ENCODE assay signal across 24 cellular contexts in genomic region chr6:148890091-148890490, GRCh38.
DNase-seq lines count a peak whose midpoint lies in the region; ATAC-seq and TF ChIP-seq lines count a peak whose summit lies in the region.
"Had no signal": no experiment of that assay in that cellular context is flagged by ENCODE, and none has a peak within 500 bp of the region (broad histone marks: within the 10 kb centered on the region; RNA-seq: fewer than 3 reads in every experiment).

No MANE protein-coding gene starts in this region.

- ATAC-seq in SK-N-SH treated with all-trans-retinoic acid at 6 μM for 48 hours: peak; percentile 27
- ATAC-seq: foreskin keratinocyte, upper lobe of right lung had no signal

- H3K4me3 ChIP-seq in esophagus muscularis mucosa: no peak overlapping the region
- peak overlapping the region in 1 of 2 donors; percentile 6 for H3K4me3 ChIP-seq in tibial artery
- H3K4me3 ChIP-seq in foreskin fibroblast (ENCODE audit: low read depth in 1 of 2, low read length in 2 of 2): no peak overlapping the region
- H3K4me3 ChIP-seq: heart left ventricle, MG63, prostate gland, upper lobe of right lung had no signal

- H3K9me3 ChIP-seq in esophagus muscularis mucosa (no peaks in the 10 kb centered on the region), tibial artery (no peaks in the 10 kb centered on the region)
- H3K9me3 ChIP-seq: heart left ventricle, MG63, neutrophil, prostate gland, upper lobe of right lung had no signal

- H3K4me1 ChIP-seq in esophagus muscularis mucosa: peaks cover 11 to 53% (median 41%) of the 10 kb centered on the region in 4 donors
- H3K4me1 ChIP-seq in tibial artery: peaks cover 0 to 65% (median 50%) of the 10 kb centered on the region in 4 donors
- H3K4me1 ChIP-seq: upper lobe of right lung had no signal

- TF ChIP-seq EP300 in esophagus muscularis mucosa (IDR thresholded peaks at IDR 0.05): no peak

- WGBS in esophagus muscularis mucosa: 65% methylated on average over 3 of the region's 3 CpGs

- no peak for TF ChIP-seq POLR2A in esophagus muscularis mucosa (IDR thresholded peaks at IDR 0.05; ENCODE audit: low read depth)

- H3K36me3 ChIP-seq in esophagus muscularis mucosa (no peaks in the 10 kb centered on the region), tibial artery (no peaks in the 10 kb centered on the region)
- H3K36me3 ChIP-seq: heart left ventricle, MG63, neutrophil, prostate gland, upper lobe of right lung had no signal

- H3K27ac ChIP-seq in esophagus muscularis mucosa (replicated peaks in 1 of 4) (peak overlapping the region in 1 of 4 donors; percentile 17), tibial artery (peak overlapping the region; percentile 42 to 48)
- H3K27ac ChIP-seq: epithelial cell of prostate, foreskin keratinocyte, neutrophil, upper lobe of right lung had no signal

- no peaks in the 10 kb centered on the region for H3K27me3 ChIP-seq in esophagus muscularis mucosa
- no peaks in the 10 kb centered on the region for H3K27me3 ChIP-seq in tibial artery
- H3K27me3 ChIP-seq: foreskin keratinocyte, heart left ventricle, MG63, neutrophil, upper lobe of right lung had no signal

- DNase-seq in esophagus muscularis mucosa (ENCODE audit: extremely low spot score) (peak; percentile 83), myocyte (ENCODE audit: low read depth) (peak; percentile 87), tibial artery (no peak), NCI-H774 (lab: John Stamatoyannopoulos, UW) (no peak), HT-29 (ENCODE audit: low spot score) (no peak), foreskin fibroblast (no peak)
- DNase-seq: activated CD4-positive, alpha-beta memory T cell treated with anti-CD3 and anti-CD28 coated beads, Interleukin-2, amount 10 ng/mL, durations not matched to agents 7 days and 5 days; activated CD8-positive, alpha-beta memory T cell treated with anti-CD3 and anti-CD28 coated beads, Interleukin-2, amount 50 U/mL, for 48 hours; Calu3; DND-41; foreskin keratinocyte; heart left ventricle; KG1; MG63; naive B cell; NCI-H1417; NCI-H2029 treated with DMSO at 0.1 percent for 48 hours; NCI-H82; small intestine; upper lobe of right lung had no signal

- TF ChIP-seq CTCF in esophagus muscularis mucosa (IDR thresholded peaks at IDR 0.05) (no peak), tibial artery (IDR thresholded peaks at IDR 0.05) (no peak), foreskin fibroblast (IDR thresholded peaks at IDR 0.05; ENCODE audit: low read depth, low read length) (no peak)

- intact Hi-C loops in esophagus muscularis mucosa (cut with DNase I) (loop anchor here (2.0 kb wide), 1 partner anchor 141 kb away; no protein-coding TSS in a partner anchor), tibial artery (cut with DNase I; ENCODE audit: low total_unique reads) (no loop called here)

TF ChIP-seq in SK-N-SH treated with all-trans-retinoic acid at 6 μM for 48 hours, 23 proteins besides CTCF, POLR2A, EP300 and RAD21:
- TF ChIP-seq TSHZ2 (CRISPR knock-in tag; IDR thresholded peaks at IDR 0.05): no peak
- no peak for TF ChIP-seq ZFP3 (CRISPR knock-in tag; IDR thresholded peaks at IDR 0.05)
- TF ChIP-seq ARNTL (CRISPR knock-in tag; IDR thresholded peaks at IDR 0.05; ENCODE audit: borderline replicate concordance, low read depth): no peak
- no peak for TF ChIP-seq SNAI2 (CRISPR knock-in tag; IDR thresholded peaks at IDR 0.05)
- TF ChIP-seq CREB5 (CRISPR knock-in tag; IDR thresholded peaks at IDR 0.05; ENCODE audit: low read depth): no peak
- TF ChIP-seq ISL1 (CRISPR knock-in tag; IDR thresholded peaks at IDR 0.05): no peak
- no peak for TF ChIP-seq ZNF8 (CRISPR knock-in tag; IDR thresholded peaks at IDR 0.05)
- no peak for TF ChIP-seq TCF4 (CRISPR knock-in tag; IDR thresholded peaks at IDR 0.05; ENCODE audit: borderline replicate concordance)
TF ChIP-seq in SK-N-SH treated with all-trans-retinoic acid at 6 μM for 48 hours: peak in this region for 0.

Comparison
In these comparisons a context has a peak if more than half of its experiments do, and no peak if none do; other contexts are left out.
1. DNase-seq: peak in esophagus muscularis mucosa (single experiment) and myocyte (single experiment); none in tibial artery (0 of 2), NCI-H774 (single experiment), HT-29 (single experiment) and foreskin fibroblast (0 of 2).